Comparison of ENCODE assay signal across 23 cellular contexts in the genomic region with DNA sequence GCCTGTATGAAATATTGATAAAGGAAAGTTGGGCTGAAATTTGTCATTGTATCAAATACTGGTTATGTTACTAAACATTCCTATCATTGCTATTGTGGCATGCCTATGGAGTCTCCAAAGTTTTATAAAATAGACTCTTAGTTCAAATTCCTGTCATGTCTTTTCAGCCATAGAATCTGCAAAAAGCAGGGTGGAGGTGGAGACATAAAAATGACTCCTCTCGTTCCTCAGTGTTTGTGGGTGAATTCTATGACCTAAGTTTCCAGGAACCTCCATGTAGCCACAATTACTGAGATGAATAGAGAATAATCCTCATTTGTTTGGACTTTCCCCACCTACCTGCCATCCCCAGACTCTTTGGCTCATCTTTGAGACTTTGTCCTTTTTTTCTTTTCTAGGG.
DNase-seq lines count a peak whose midpoint lies in the region; ATAC-seq and TF ChIP-seq lines count a peak whose summit lies in the region.
"Had no signal": no experiment of that assay in that cellular context is flagged by ENCODE, and none has a peak within 500 bp of the region (broad histone marks: within the 10 kb centered on the region; RNA-seq: fewer than 3 reads in every experiment).

No MANE protein-coding gene starts in this region.

- no peak overlapping the region for H2AK5ac ChIP-seq in IMR-90 (ENCODE audit: low read depth, low read length)

- in situ Hi-C loops in GM23248 (cut with MboI) (no loop called here), IMR-90 (cut with MboI; ENCODE audit: low sequenced_read_pairs) (no loop called here)

- no peaks in the 10 kb centered on the region for H4K20me1 ChIP-seq in GM23248 (ENCODE audit: insufficient read depth)
- no peaks in the 10 kb centered on the region for H4K20me1 ChIP-seq in IMR-90 (ENCODE audit: insufficient read depth, low read length)
- H4K20me1 ChIP-seq: BLaER1 had no signal

- H3K14ac ChIP-seq in IMR-90 (replicated peaks; ENCODE audit: low read depth, low read length) = no peak overlapping the region

- BruUV-seq in IMR-90 (replicated peaks; lab: Mats Ljungman, UMichigan) = no TSS peak

- H4K5ac ChIP-seq in IMR-90 (ENCODE audit: low read depth, low read length) = no peak overlapping the region

- H3K79me1 ChIP-seq in IMR-90 (ENCODE audit: low read depth in 1 of 2, low read length in 2 of 2) = no peaks in the 10 kb centered on the region

- no peak overlapping the region for H2AK9ac ChIP-seq in IMR-90 (replicated peaks; ENCODE audit: low read depth, low read length, poor library complexity)

- H3K9ac ChIP-seq in GM23248 (no peak overlapping the region), IMR-90 (ENCODE audit: low read depth, low read length) (no peak overlapping the region)
- H3K9ac ChIP-seq: BLaER1 had no signal

- H3K27me3 ChIP-seq in GM23248 (replicated peaks; ENCODE audit: insufficient read depth) (peaks cover 4% of the 10 kb centered on the region; the same call in 1 of the 2 replicates), IMR-90 (ENCODE audit: control insufficient read depth, insufficient read depth, low read length) (no peaks in the 10 kb centered on the region), left lung (no peaks in the 10 kb centered on the region)
- H3K27me3 ChIP-seq: BE2C, BLaER1 had no signal

- H3K23ac ChIP-seq in IMR-90 (ENCODE audit: low read depth, low read length) = no peak overlapping the region

- WGBS in GM23248 (ENCODE audit: low coverage in 1 of 2, low lambda C conversion rate in 2 of 2, missing lambda C conversion rate in 2 of 2), 2 experiments = 7 to 10% methylated on average over 1 of the region's 1 CpG
- no CpG with 5 or more reads among the region's 1 CpG for WGBS in IMR-90 (ENCODE audit: extremely low coverage in 2 of 2, insufficient read length in 1 of 2), 2 experiments

- no peaks in the 10 kb centered on the region for H3F3A ChIP-seq in GM23248 (ENCODE audit: insufficient read depth)

- TF ChIP-seq CTCF in AG10803 (conservative IDR thresholded peaks at IDR 0.05; ENCODE audit: low read length) = no peak
- no peak for TF ChIP-seq CTCF in IMR-90 (conservative IDR thresholded peaks at IDR 0.05; ENCODE audit: low read depth, low read length)
- TF ChIP-seq CTCF in left lung (IDR thresholded peaks at IDR 0.05) = no peak
- no peak for TF ChIP-seq CTCF in RWPE1 (conservative IDR thresholded peaks at IDR 0.05; ENCODE audit: low read depth)

- H2BK15ac ChIP-seq in IMR-90 (ENCODE audit: low read depth, low read length) = no peak overlapping the region

- dilution Hi-C loops in IMR-90 (cut with HindIII; ENCODE audit: low sequenced_read_pairs, unreplicated experiment) = no loop called here

- no peak overlapping the region for H2BK120ac ChIP-seq in IMR-90 (ENCODE audit: low read depth, low read length)

- H4K8ac ChIP-seq in IMR-90 (ENCODE audit: low read depth in 2 of 2, low read length in 2 of 2) = no peak overlapping the region

- no peak overlapping the region for H3K4me3 ChIP-seq in AG10803 (ENCODE audit: low read length)
- no peak overlapping the region for H3K4me3 ChIP-seq in GM23248
- H3K4me3 ChIP-seq in IMR-90 (ENCODE audit: insufficient read depth, low read depth, low read length) = no peak overlapping the region
- no peak overlapping the region for H3K4me3 ChIP-seq in left lung
- H3K4me3 ChIP-seq: BLaER1 had no signal

- no peak overlapping the region for H2BK5ac ChIP-seq in IMR-90 (ENCODE audit: low read depth, low read length, poor library complexity, severe bottlenecking)

- no peak overlapping the region for H4K91ac ChIP-seq in IMR-90 (ENCODE audit: insufficient read depth, low read depth, low read length)

- H2AFZ ChIP-seq in GM23248 (no peak overlapping the region), IMR-90 (replicated peaks; ENCODE audit: low read length, poor library complexity) (no peak overlapping the region)

- H3K27ac ChIP-seq in GM23248 (no peak overlapping the region), IMR-90 (ENCODE audit: insufficient read depth, low read length) (no peak overlapping the region), left lung (no peak overlapping the region), RWPE1 (no peak overlapping the region)
- H3K27ac ChIP-seq: BLaER1 had no signal

- H3K36me3 ChIP-seq in GM23248 (ENCODE audit: low read depth) (no peaks in the 10 kb centered on the region), IMR-90 (ENCODE audit: control insufficient read depth, insufficient read depth, low read length) (no peaks in the 10 kb centered on the region), left lung (no peaks in the 10 kb centered on the region)
- H3K36me3 ChIP-seq: BE2C, BLaER1 had no signal

- ATAC-seq in IMR-90 (ENCODE audit: low read depth) = peak; percentile 37; the same call in 1 of the 2 replicates
- no peak for ATAC-seq in GM18909 (IDR thresholded peaks at IDR 0.05; ENCODE audit: poor library complexity, unreplicated experiment)
- ATAC-seq in HG02938 (IDR thresholded peaks at IDR 0.05; ENCODE audit: unreplicated experiment) = no peak
- no peak for ATAC-seq in left lung

- TF ChIP-seq POLR2A in IMR-90 (IDR thresholded peaks at IDR 0.05; ENCODE audit: low read depth, low read length) = no peak

- H3K9me3 ChIP-seq in GM23248 (ENCODE audit: low read depth) = no peaks in the 10 kb centered on the region
- H3K9me3 ChIP-seq in IMR-90 (ENCODE audit: control insufficient read depth, insufficient read depth, low read length) = no peaks in the 10 kb centered on the region
- H3K9me3 ChIP-seq in left lung = no peaks in the 10 kb centered on the region
- H3K9me3 ChIP-seq: BE2C, BLaER1 had no signal

- peak overlapping the region; percentile 38; the same call in 1 of the 2 replicates for H3K4ac ChIP-seq in IMR-90 (ENCODE audit: low read depth, low read length)

- intact Hi-C loops in IMR-90 (cut with micrococcal nuclease) (no loop called here), left lung (cut with DNase I) (no loop called here)

- H3K18ac ChIP-seq in IMR-90 (ENCODE audit: low read depth, low read length) = no peak overlapping the region

- H3K9me1 ChIP-seq in IMR-90 (ENCODE audit: insufficient read depth, low read length) = no peaks in the 10 kb centered on the region

- no peak overlapping the region for H3K4me2 ChIP-seq in GM23248 (ENCODE audit: unreplicated experiment)
- H3K4me2 ChIP-seq in IMR-90 (ENCODE audit: low read depth, low read length) = no peak overlapping the region
- H3K4me2 ChIP-seq: BLaER1 had no signal

- no peaks in the 10 kb centered on the region for H3K9me2 ChIP-seq in GM23248 (ENCODE audit: insufficient read depth)

- no peak overlapping the region; the same call in 1 of the 2 replicates for H2BK20ac ChIP-seq in IMR-90 (ENCODE audit: low read depth, low read length)

- no peaks in the 10 kb centered on the region for H3K79me2 ChIP-seq in GM23248 (ENCODE audit: insufficient read depth)

- TF ChIP-seq RAD21 in IMR-90 (IDR thresholded peaks at IDR 0.05; ENCODE audit: low read length) = no peak

- peak; percentile 17 for DNase-seq in AG10803 (ENCODE audit: low read depth)
- DNase-seq in GM23248 = peak; percentile 13
- DNase-seq in IMR-90 = peak; percentile 40
- DNase-seq in astrocyte of the hippocampus (ENCODE audit: low read depth, low spot score) = peak; percentile 0
- DNase-seq in left lung = no peak
- DNase-seq in RWPE1 (ENCODE audit: low spot score) = no peak
- DNase-seq: 8988T; ACHN; BE2C; C1 segment of cervical spinal cord; CD4-positive, alpha-beta memory T cell; CD4-positive, CD25-positive, alpha-beta regulatory T cell; CD8-positive, alpha-beta memory T cell; COR-L47; DMS 273 treated with DMSO at 0.1 percent for 48 hours; DMS153; DMS53; DMS79; DND-41; GF-D8 had no signal

- H3K56ac ChIP-seq in IMR-90 (ENCODE audit: extremely low read depth, insufficient read depth, low read length) = no peak overlapping the region

- POLR2A ChIA-PET in IMR-90 (lab: Charles Lee; ENCODE audit: unreplicated experiment) (no interaction called here), RWPE1 (lab: Yijun Ruan, JAX; ENCODE audit: low non-redundant PET) (interaction anchor here (0.7 kb wide), 1 partner anchor 223 kb away, joined by 4 read pairs; no protein-coding TSS in a partner anchor)

- CTCF ChIA-PET in IMR-90 (lab: Yijun Ruan, JAX) = no interaction called here
- CTCF ChIA-PET in RWPE1 (lab: Yijun Ruan, JAX) = no interaction called here

- no peaks in the 10 kb centered on the region for H3K4me1 ChIP-seq in GM23248 (ENCODE audit: insufficient read depth)
- H3K4me1 ChIP-seq in IMR-90 (ENCODE audit: control insufficient read depth, insufficient read depth, low read length) = peaks cover 2% of the 10 kb centered on the region; the same call in 1 of the 2 replicates
- H3K4me1 ChIP-seq in left lung = no peaks in the 10 kb centered on the region
- H3K4me1 ChIP-seq: BE2C, BLaER1 had no signal

TF ChIP-seq in IMR-90, 13 proteins besides CTCF, POLR2A, EP300 and RAD21:
- TF ChIP-seq SMC3 (IDR thresholded peaks at IDR 0.05; ENCODE audit: low read depth, low read length) = no peak
- TF ChIP-seq BHLHE40 (IDR thresholded peaks at IDR 0.05; ENCODE audit: low read depth, low read length) = no peak
- TF ChIP-seq MXI1 (IDR thresholded peaks at IDR 0.05; ENCODE audit: borderline replicate concordance, low read depth, low read length) = no peak
- no peak for TF ChIP-seq RFX5 (IDR thresholded peaks at IDR 0.05; ENCODE audit: low read depth, low read length)
- TF ChIP-seq RCOR1 (IDR thresholded peaks at IDR 0.05; ENCODE audit: insufficient replicate concordance, low read length) = no peak
- TF ChIP-seq CEBPB (IDR thresholded peaks at IDR 0.05; ENCODE audit: low read depth, low read length) = no peak
- TF ChIP-seq MAZ (IDR thresholded peaks at IDR 0.05; ENCODE audit: borderline replicate concordance, low read depth, low read length) = no peak

Comparison
In these comparisons a context has a peak if more than half of its experiments do, and no peak if none do; other contexts are left out.
1. DNase-seq: peak in AG10803 (single experiment), GM23248 (single experiment), IMR-90 (single experiment) and astrocyte of the hippocampus (single experiment); none in left lung (0 of 2) and RWPE1 (single experiment).